In genomic region chr3:31710123-31710841, GRCh38 we compare ENCODE assay signal across 1 cellular context.
TF ChIP-seq lines count a peak whose summit lies in the region.

No MANE protein-coding gene starts in this region.

TF ChIP-seq in GM23338, 12 proteins besides CTCF, POLR2A, EP300 and RAD21 (continued from another document):
- TF ChIP-seq, protein P1, sequence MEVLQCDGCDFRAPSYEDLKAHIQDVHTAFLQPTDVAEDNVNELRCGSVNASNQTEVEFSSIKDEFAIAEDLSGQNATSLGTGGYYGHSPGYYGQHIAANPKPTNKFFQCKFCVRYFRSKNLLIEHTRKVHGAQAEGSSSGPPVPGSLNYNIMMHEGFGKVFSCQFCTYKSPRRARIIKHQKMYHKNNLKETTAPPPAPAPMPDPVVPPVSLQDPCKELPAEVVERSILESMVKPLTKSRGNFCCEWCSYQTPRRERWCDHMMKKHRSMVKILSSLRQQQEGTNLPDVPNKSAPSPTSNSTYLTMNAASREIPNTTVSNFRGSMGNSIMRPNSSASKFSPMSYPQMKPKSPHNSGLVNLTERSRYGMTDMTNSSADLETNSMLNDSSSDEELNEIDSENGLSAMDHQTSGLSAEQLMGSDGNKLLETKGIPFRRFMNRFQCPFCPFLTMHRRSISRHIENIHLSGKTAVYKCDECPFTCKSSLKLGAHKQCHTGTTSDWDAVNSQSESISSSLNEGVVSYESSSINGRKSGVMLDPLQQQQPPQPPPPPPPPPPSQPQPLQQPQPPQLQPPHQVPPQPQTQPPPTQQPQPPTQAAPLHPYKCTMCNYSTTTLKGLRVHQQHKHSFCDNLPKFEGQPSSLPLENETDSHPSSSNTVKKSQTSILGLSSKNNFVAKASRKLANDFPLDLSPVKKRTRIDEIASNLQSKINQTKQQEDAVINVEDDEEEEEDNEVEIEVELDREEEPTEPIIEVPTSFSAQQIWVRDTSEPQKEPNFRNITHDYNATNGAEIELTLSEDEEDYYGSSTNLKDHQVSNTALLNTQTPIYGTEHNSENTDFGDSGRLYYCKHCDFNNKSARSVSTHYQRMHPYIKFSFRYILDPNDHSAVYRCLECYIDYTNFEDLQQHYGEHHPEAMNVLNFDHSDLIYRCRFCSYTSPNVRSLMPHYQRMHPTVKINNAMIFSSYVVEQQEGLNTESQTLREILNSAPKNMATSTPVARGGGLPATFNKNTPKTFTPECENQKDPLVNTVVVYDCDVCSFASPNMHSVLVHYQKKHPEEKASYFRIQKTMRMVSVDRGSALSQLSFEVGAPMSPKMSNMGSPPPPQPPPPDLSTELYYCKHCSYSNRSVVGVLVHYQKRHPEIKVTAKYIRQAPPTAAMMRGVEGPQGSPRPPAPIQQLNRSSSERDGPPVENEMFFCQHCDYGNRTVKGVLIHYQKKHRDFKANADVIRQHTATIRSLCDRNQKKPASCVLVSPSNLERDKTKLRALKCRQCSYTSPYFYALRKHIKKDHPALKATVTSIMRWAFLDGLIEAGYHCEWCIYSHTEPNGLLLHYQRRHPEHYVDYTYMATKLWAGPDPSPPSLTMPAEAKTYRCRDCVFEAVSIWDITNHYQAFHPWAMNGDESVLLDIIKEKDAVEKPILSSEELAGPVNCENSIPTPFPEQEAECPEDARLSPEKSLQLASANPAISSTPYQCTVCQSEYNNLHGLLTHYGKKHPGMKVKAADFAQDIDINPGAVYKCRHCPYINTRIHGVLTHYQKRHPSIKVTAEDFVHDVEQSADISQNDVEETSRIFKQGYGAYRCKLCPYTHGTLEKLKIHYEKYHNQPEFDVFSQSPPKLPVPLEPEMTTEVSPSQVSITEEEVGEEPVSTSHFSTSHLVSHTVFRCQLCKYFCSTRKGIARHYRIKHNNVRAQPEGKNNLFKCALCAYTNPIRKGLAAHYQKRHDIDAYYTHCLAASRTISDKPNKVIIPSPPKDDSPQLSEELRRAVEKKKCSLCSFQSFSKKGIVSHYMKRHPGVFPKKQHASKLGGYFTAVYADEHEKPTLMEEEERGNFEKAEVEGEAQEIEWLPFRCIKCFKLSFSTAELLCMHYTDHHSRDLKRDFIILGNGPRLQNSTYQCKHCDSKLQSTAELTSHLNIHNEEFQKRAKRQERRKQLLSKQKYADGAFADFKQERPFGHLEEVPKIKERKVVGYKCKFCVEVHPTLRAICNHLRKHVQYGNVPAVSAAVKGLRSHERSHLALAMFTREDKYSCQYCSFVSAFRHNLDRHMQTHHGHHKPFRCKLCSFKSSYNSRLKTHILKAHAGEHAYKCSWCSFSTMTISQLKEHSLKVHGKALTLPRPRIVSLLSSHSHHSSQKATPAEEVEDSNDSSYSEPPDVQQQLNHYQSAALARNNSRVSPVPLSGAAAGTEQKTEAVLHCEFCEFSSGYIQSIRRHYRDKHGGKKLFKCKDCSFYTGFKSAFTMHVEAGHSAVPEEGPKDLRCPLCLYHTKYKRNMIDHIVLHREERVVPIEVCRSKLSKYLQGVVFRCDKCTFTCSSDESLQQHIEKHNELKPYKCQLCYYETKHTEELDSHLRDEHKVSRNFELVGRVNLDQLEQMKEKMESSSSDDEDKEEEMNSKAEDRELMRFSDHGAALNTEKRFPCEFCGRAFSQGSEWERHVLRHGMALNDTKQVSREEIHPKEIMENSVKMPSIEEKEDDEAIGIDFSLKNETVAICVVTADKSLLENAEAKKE (CRISPR knock-in tag; IDR thresholded peaks at IDR 0.05): no peak
- TF ChIP-seq POLR2AphosphoS5 (IDR thresholded peaks at IDR 0.05; ENCODE audit: low read depth): no peak
- no peak for TF ChIP-seq STAT1 (IDR thresholded peaks at IDR 0.05; ENCODE audit: unreplicated experiment)
- no peak for TF ChIP-seq EZH2 (IDR thresholded peaks at IDR 0.05; ENCODE audit: low read depth, unreplicated experiment)
- no peak for TF ChIP-seq NANOG (IDR thresholded peaks at IDR 0.05; ENCODE audit: borderline replicate concordance)
- TF ChIP-seq JUNB (IDR thresholded peaks at IDR 0.05; ENCODE audit: unreplicated experiment): no peak
- no peak for TF ChIP-seq REST (IDR thresholded peaks at IDR 0.05; ENCODE audit: unreplicated experiment)
- no peak for TF ChIP-seq EZH2phosphoT487 (IDR thresholded peaks at IDR 0.05; ENCODE audit: unreplicated experiment)
- TF ChIP-seq ZNF331 (CRISPR knock-in tag; IDR thresholded peaks at IDR 0.05; ENCODE audit: low read depth): no peak
- TF ChIP-seq CREB1 (CRISPR knock-in tag; IDR thresholded peaks at IDR 0.05; ENCODE audit: low read depth): no peak
TF ChIP-seq in GM23338: peak in this region for 0.
